Comparison of ENCODE assay signal across 1 cellular context in genomic region chr10:80158598-80159127, GRCh38.
TF ChIP-seq lines count a peak whose summit lies in the region.

No MANE protein-coding gene starts in this region.

TF ChIP-seq in K562, 482 proteins besides CTCF, POLR2A, EP300 and RAD21 (continued from another document and continues in another):
- TF ChIP-seq, protein P1, sequence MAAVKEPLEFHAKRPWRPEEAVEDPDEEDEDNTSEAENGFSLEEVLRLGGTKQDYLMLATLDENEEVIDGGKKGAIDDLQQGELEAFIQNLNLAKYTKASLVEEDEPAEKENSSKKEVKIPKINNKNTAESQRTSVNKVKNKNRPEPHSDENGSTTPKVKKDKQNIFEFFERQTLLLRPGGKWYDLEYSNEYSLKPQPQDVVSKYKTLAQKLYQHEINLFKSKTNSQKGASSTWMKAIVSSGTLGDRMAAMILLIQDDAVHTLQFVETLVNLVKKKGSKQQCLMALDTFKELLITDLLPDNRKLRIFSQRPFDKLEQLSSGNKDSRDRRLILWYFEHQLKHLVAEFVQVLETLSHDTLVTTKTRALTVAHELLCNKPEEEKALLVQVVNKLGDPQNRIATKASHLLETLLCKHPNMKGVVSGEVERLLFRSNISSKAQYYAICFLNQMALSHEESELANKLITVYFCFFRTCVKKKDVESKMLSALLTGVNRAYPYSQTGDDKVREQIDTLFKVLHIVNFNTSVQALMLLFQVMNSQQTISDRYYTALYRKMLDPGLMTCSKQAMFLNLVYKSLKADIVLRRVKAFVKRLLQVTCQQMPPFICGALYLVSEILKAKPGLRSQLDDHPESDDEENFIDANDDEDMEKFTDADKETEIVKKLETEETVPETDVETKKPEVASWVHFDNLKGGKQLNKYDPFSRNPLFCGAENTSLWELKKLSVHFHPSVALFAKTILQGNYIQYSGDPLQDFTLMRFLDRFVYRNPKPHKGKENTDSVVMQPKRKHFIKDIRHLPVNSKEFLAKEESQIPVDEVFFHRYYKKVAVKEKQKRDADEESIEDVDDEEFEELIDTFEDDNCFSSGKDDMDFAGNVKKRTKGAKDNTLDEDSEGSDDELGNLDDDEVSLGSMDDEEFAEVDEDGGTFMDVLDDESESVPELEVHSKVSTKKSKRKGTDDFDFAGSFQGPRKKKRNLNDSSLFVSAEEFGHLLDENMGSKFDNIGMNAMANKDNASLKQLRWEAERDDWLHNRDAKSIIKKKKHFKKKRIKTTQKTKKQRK (IDR thresholded peaks at IDR 0.05; ENCODE audit: borderline replicate concordance, low read depth, low read length): no peak
- TF ChIP-seq, protein P2, sequence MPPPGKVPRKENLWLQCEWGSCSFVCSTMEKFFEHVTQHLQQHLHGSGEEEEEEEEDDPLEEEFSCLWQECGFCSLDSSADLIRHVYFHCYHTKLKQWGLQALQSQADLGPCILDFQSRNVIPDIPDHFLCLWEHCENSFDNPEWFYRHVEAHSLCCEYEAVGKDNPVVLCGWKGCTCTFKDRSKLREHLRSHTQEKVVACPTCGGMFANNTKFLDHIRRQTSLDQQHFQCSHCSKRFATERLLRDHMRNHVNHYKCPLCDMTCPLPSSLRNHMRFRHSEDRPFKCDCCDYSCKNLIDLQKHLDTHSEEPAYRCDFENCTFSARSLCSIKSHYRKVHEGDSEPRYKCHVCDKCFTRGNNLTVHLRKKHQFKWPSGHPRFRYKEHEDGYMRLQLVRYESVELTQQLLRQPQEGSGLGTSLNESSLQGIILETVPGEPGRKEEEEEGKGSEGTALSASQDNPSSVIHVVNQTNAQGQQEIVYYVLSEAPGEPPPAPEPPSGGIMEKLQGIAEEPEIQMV (tag; conservative IDR thresholded peaks at IDR 0.05; ENCODE audit: low read depth): no peak
- no peak for TF ChIP-seq C11orf30 (IDR thresholded peaks at IDR 0.05; ENCODE audit: low read depth)
- TF ChIP-seq HDAC3 (IDR thresholded peaks at IDR 0.05; ENCODE audit: borderline replicate concordance, partially characterized antibody): no peak
- TF ChIP-seq ZNF696 (CRISPR knock-in tag; conservative IDR thresholded peaks at IDR 0.05): no peak
- no peak for TF ChIP-seq SMAD4 (CRISPR knock-in tag; conservative IDR thresholded peaks at IDR 0.05)
- TF ChIP-seq ERF (CRISPR knock-in tag; IDR thresholded peaks at IDR 0.05): no peak
- no peak for TF ChIP-seq HEY1 (CRISPR knock-in tag; IDR thresholded peaks at IDR 0.05; ENCODE audit: borderline replicate concordance)
- peak; percentile 99 for TF ChIP-seq JUND (IDR thresholded peaks at IDR 0.05; ENCODE audit: borderline replicate concordance, low read depth, low read length)
- peak; percentile 98 for TF ChIP-seq JUND (tag; IDR thresholded peaks at IDR 0.05; ENCODE audit: borderline replicate concordance, low read depth, low read length)
- TF ChIP-seq MBD1 (CRISPR knock-in tag; IDR thresholded peaks at IDR 0.05): no peak
- TF ChIP-seq ELF4 (CRISPR knock-in tag; IDR thresholded peaks at IDR 0.05): no peak
- no peak for TF ChIP-seq ZNF79 (CRISPR knock-in tag; IDR thresholded peaks at IDR 0.05; ENCODE audit: low read depth)
- TF ChIP-seq, protein P3, sequence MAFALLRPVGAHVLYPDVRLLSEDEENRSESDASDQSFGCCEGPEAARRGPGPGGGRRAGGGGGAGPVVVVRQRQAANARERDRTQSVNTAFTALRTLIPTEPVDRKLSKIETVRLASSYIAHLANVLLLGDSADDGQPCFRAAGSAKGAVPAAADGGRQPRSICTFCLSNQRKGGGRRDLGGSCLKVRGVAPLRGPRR (CRISPR knock-in tag; IDR thresholded peaks at IDR 0.05): no peak
- TF ChIP-seq ZNF699 (CRISPR knock-in tag; IDR thresholded peaks at IDR 0.05; ENCODE audit: insufficient replicate concordance): no peak
- peak; percentile 64 for TF ChIP-seq FOS (IDR thresholded peaks at IDR 0.05; ENCODE audit: extremely low read depth, insufficient read length)
- TF ChIP-seq ZC3H8 (IDR thresholded peaks at IDR 0.05): no peak
- TF ChIP-seq RB1 (IDR thresholded peaks at IDR 0.05; ENCODE audit: low read depth): no peak
- peak; percentile 63 for TF ChIP-seq CREM (IDR thresholded peaks at IDR 0.05; ENCODE audit: low read depth)
- no peak for TF ChIP-seq ZNF785 (CRISPR knock-in tag; IDR thresholded peaks at IDR 0.05)
- TF ChIP-seq ZNF274 (IDR thresholded peaks at IDR 0.05; ENCODE audit: borderline replicate concordance, low read depth, low read length): no peak
- TF ChIP-seq, protein P4, sequence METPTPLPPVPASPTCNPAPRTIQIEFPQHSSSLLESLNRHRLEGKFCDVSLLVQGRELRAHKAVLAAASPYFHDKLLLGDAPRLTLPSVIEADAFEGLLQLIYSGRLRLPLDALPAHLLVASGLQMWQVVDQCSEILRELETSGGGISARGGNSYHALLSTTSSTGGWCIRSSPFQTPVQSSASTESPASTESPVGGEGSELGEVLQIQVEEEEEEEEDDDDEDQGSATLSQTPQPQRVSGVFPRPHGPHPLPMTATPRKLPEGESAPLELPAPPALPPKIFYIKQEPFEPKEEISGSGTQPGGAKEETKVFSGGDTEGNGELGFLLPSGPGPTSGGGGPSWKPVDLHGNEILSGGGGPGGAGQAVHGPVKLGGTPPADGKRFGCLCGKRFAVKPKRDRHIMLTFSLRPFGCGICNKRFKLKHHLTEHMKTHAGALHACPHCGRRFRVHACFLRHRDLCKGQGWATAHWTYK (CRISPR knock-in tag; IDR thresholded peaks at IDR 0.05): peak; percentile 84
- no peak for TF ChIP-seq CHD2 (IDR thresholded peaks at IDR 0.05; ENCODE audit: low read depth, low read length)
- TF ChIP-seq CSDE1 (IDR thresholded peaks at IDR 0.05): no peak
- no peak for TF ChIP-seq ZNF436 (CRISPR knock-in tag; IDR thresholded peaks at IDR 0.05)
- no peak for TF ChIP-seq GTF2F1 (IDR thresholded peaks at IDR 0.05; ENCODE audit: low read depth, low read length)
- TF ChIP-seq, protein P5, sequence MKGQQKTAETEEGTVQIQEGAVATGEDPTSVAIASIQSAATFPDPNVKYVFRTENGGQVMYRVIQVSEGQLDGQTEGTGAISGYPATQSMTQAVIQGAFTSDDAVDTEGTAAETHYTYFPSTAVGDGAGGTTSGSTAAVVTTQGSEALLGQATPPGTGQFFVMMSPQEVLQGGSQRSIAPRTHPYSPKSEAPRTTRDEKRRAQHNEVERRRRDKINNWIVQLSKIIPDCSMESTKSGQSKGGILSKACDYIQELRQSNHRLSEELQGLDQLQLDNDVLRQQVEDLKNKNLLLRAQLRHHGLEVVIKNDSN (CRISPR knock-in tag; IDR thresholded peaks at IDR 0.05): no peak
- TF ChIP-seq PHF8 (IDR thresholded peaks at IDR 0.05; ENCODE audit: borderline replicate concordance, low read length): no peak; the same call in 1 of the 2 replicates
- TF ChIP-seq, protein P6, sequence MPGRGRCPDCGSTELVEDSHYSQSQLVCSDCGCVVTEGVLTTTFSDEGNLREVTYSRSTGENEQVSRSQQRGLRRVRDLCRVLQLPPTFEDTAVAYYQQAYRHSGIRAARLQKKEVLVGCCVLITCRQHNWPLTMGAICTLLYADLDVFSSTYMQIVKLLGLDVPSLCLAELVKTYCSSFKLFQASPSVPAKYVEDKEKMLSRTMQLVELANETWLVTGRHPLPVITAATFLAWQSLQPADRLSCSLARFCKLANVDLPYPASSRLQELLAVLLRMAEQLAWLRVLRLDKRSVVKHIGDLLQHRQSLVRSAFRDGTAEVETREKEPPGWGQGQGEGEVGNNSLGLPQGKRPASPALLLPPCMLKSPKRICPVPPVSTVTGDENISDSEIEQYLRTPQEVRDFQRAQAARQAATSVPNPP (IDR thresholded peaks at IDR 0.05; ENCODE audit: borderline replicate concordance, insufficient read depth, insufficient read length): no peak
- no peak for TF ChIP-seq MCM5 (IDR thresholded peaks at IDR 0.05; ENCODE audit: low read depth)
- TF ChIP-seq RAD51 (IDR thresholded peaks at IDR 0.05; ENCODE audit: borderline replicate concordance, low read depth): no peak
- 0 out of 2 replicates have a peak, but pooled peaks have one; percentile 14 for TF ChIP-seq ZNF143 (CRISPR knock-in tag; IDR thresholded peaks at IDR 0.05)
- TF ChIP-seq SIN3B (IDR thresholded peaks at IDR 0.05; ENCODE audit: low read depth): no peak
- no peak for TF ChIP-seq BACH1 (tag; IDR thresholded peaks at IDR 0.05)
- no peak for TF ChIP-seq TAF15 (IDR thresholded peaks at IDR 0.05; ENCODE audit: low read depth, low read length)
- TF ChIP-seq, protein P7, sequence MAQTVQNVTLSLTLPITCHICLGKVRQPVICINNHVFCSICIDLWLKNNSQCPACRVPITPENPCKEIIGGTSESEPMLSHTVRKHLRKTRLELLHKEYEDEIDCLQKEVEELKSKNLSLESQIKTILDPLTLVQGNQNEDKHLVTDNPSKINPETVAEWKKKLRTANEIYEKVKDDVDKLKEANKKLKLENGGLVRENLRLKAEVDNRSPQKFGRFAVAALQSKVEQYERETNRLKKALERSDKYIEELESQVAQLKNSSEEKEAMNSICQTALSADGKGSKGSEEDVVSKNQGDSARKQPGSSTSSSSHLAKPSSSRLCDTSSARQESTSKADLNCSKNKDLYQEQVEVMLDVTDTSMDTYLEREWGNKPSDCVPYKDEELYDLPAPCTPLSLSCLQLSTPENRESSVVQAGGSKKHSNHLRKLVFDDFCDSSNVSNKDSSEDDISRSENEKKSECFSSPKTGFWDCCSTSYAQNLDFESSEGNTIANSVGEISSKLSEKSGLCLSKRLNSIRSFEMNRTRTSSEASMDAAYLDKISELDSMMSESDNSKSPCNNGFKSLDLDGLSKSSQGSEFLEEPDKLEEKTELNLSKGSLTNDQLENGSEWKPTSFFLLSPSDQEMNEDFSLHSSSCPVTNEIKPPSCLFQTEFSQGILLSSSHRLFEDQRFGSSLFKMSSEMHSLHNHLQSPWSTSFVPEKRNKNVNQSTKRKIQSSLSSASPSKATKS (CRISPR knock-in tag; IDR thresholded peaks at IDR 0.05): no peak
- no peak for TF ChIP-seq TFAM (CRISPR knock-in tag; conservative IDR thresholded peaks at IDR 0.05)
- no peak for TF ChIP-seq RFX5 (IDR thresholded peaks at IDR 0.05; ENCODE audit: low read depth, low read length)
- no peak for TF ChIP-seq THRAP3 (IDR thresholded peaks at IDR 0.05; ENCODE audit: borderline replicate concordance)
- TF ChIP-seq ZNF318 (IDR thresholded peaks at IDR 0.05; ENCODE audit: borderline replicate concordance in 1 of 2, low read depth in 1 of 2): peak in 1 of 2 experiments; percentile 85; a peak in 2 of 4 replicates
- TF ChIP-seq ZNF253 (CRISPR knock-in tag; conservative IDR thresholded peaks at IDR 0.05): no peak
